Comparison of ENCODE assay signal across 16 cellular contexts in genomic region chr7:128859232-128860157, GRCh38. TPM values are rescaled to one million over a fixed set of nuclear protein-coding genes. Genes with fewer than 3 reads are reported as not detected.
A peak's percentile ranks its signal among the peaks of the same experiment; 100 is the strongest.
DNase-seq lines count a peak whose midpoint lies in the region; ATAC-seq, FAIRE-seq and TF ChIP-seq lines count a peak whose summit lies in the region.
"Had no signal": no experiment of that assay in that cellular context is flagged by ENCODE, and none has a peak within 500 bp of the region (broad histone marks: within the 10 kb centered on the region; RNA-seq: fewer than 3 reads in every experiment).

No MANE protein-coding gene starts in this region.

- no peak overlapping the region for H3K4me3 ChIP-seq in CD8-positive, alpha-beta memory T cell (ENCODE audit: low read length)
- no peak overlapping the region for H3K4me3 ChIP-seq in NB4 (ENCODE audit: low read depth, low read length)
- H3K4me3 ChIP-seq in esophagus squamous epithelium = no peak overlapping the region
- H3K4me3 ChIP-seq in psoas muscle = no peak overlapping the region
- H3K4me3 ChIP-seq: SK-N-MC had no signal

- peaks cover 0 to 2% (median 0%) of the 10 kb centered on the region in 5 donors for H3K9me3 Mint-ChIP-seq in CD8-positive, alpha-beta memory T cell
- H3K9me3 Mint-ChIP-seq: activated naive CD4-positive, alpha-beta T cell treated with anti-CD3 and anti-CD28 coated beads, Interleukin-2, amount 50 U/mL, for 24 hours had no signal

- ATAC-seq in psoas muscle = peak; percentile 0 to 8 (median 1)
- ATAC-seq in GM21825 (IDR thresholded peaks at IDR 0.05; ENCODE audit: unreplicated experiment) = no peak

- no peak overlapping the region for H3K27ac Mint-ChIP-seq in CD8-positive, alpha-beta memory T cell
- H3K27ac Mint-ChIP-seq: activated naive CD4-positive, alpha-beta T cell treated with anti-CD3 and anti-CD28 coated beads, Interleukin-2, amount 50 U/mL, for 24 hours had no signal

- peak overlapping the region; percentile 55 for H3K27ac ChIP-seq in CD8-positive, alpha-beta memory T cell (ENCODE audit: low read depth, low read length)
- H3K27ac ChIP-seq in esophagus squamous epithelium = peak overlapping the region; percentile 66 to 91 (median 80)
- H3K27ac ChIP-seq in psoas muscle = peak overlapping the region; percentile 76
- H3K27ac ChIP-seq: SK-N-MC, WERI-Rb-1 had no signal

- intact Hi-C loops in esophagus squamous epithelium (cut with DNase I) = no loop called here
- intact Hi-C loops in psoas muscle (cut with DNase I) = no loop called here

- TF ChIP-seq CTCF in NB4 (IDR thresholded peaks at IDR 0.05; ENCODE audit: low read depth, low read length) = no peak
- TF ChIP-seq CTCF in esophagus squamous epithelium (IDR thresholded peaks at IDR 0.05) = no peak
- no peak for TF ChIP-seq CTCF in psoas muscle (IDR thresholded peaks at IDR 0.05)

- peaks cover 14% of the 10 kb centered on the region for H3K4me1 ChIP-seq in CD8-positive, alpha-beta memory T cell (ENCODE audit: insufficient read depth, low read length)
- H3K4me1 ChIP-seq in esophagus squamous epithelium (peaks cover 39 to 66% (median 40%) of the 10 kb centered on the region in 3 donors), psoas muscle (peaks cover 36% of the 10 kb centered on the region)

- peaks cover 0 to 7% of the 10 kb centered on the region in 2 donors for H3K27me3 Mint-ChIP-seq in CD8-positive, alpha-beta memory T cell
- H3K27me3 Mint-ChIP-seq: activated naive CD4-positive, alpha-beta T cell treated with anti-CD3 and anti-CD28 coated beads, Interleukin-2, amount 50 U/mL, for 24 hours had no signal

- WGBS in esophagus squamous epithelium, 2 donors = 37 to 61% methylated on average over 7 to 8 of the region's 12 CpGs
- WGBS in psoas muscle, 3 donors = 14 to 28% (median 19%) methylated on average over 12 of the region's 12 CpGs

- TF ChIP-seq POLR2A in NB4 (IDR thresholded peaks at IDR 0.05; ENCODE audit: extremely low read depth, insufficient read length) (no peak), esophagus squamous epithelium (IDR thresholded peaks at IDR 0.05) (no peak), GM12891 (IDR thresholded peaks at IDR 0.05; ENCODE audit: low read depth, low read length) (no peak)

- H3K4me1 Mint-ChIP-seq in CD8-positive, alpha-beta memory T cell = peaks cover 15 to 20% (median 18%) of the 10 kb centered on the region in 3 donors

- H3K4me3 Mint-ChIP-seq in CD8-positive, alpha-beta memory T cell = no peak overlapping the region
- H3K4me3 Mint-ChIP-seq: activated naive CD4-positive, alpha-beta T cell treated with anti-CD3 and anti-CD28 coated beads, Interleukin-2, amount 50 U/mL, for 24 hours had no signal

- CTCF ChIA-PET in CD8-positive, alpha-beta memory T cell (lab: Charles Lee) = interaction anchor here (0.9 to 5.6 kb wide), 2 partner anchors 13 to 25 kb away, joined by 3 to 47 read pairs; no protein-coding TSS in a partner anchor

- no peaks in the 10 kb centered on the region for H3K9me3 ChIP-seq in CD8-positive, alpha-beta memory T cell (ENCODE audit: low read length)
- no peaks in the 10 kb centered on the region for H3K9me3 ChIP-seq in esophagus squamous epithelium
- no peaks in the 10 kb centered on the region for H3K9me3 ChIP-seq in psoas muscle

- DNase-seq in CD8-positive, alpha-beta memory T cell = no peak
- DNase-seq in NB4 (ENCODE audit: low read depth) (peak; percentile 33), esophagus squamous epithelium (lab: John Stamatoyannopoulos, UW) (no peak), psoas muscle (peak in 1 of 2 donors; percentile 83), GM12891 (ENCODE audit: insufficient read length, low spot score) (no peak), NCI-H446 treated with DMSO at 0.1 percent for 48 hours (lab: John Stamatoyannopoulos, UW) (no peak), amniotic stem cell (lab: John Stamatoyannopoulos, UW) (no peak)
- DNase-seq: activated CD8-positive, alpha-beta memory T cell treated with anti-CD3 and anti-CD28 coated beads, Interleukin-2, amount 50 U/mL, for 4 hours; cortex of kidney; NCI-H2171 had no signal

- POLR2A ChIA-PET in CD8-positive, alpha-beta memory T cell (lab: Charles Lee) = no interaction called here

- FAIRE-seq in GM12891 (lab: Jason Lieb, UNC) = no peak
- FAIRE-seq: H54 had no signal

- peaks cover 0 to 7% (median 0%) of the 10 kb centered on the region in 3 donors for H3K36me3 Mint-ChIP-seq in CD8-positive, alpha-beta memory T cell

- no peaks in the 10 kb centered on the region for H3K36me3 ChIP-seq in CD8-positive, alpha-beta memory T cell (ENCODE audit: insufficient read depth, low read length)
- H3K36me3 ChIP-seq in esophagus squamous epithelium = peaks cover 0 to 21% (median 0%) of the 10 kb centered on the region in 3 donors
- H3K36me3 ChIP-seq in psoas muscle (ENCODE audit: insufficient read depth in 1 of 2, low read depth in 1 of 2) = peaks cover 3 to 51% of the 10 kb centered on the region in 2 donors
- H3K36me3 ChIP-seq: WERI-Rb-1 had no signal

- H3K27me3 ChIP-seq in CD8-positive, alpha-beta memory T cell (ENCODE audit: insufficient read depth, low read length, poor library complexity, severe bottlenecking) = no peaks in the 10 kb centered on the region
- H3K27me3 ChIP-seq in esophagus squamous epithelium (peaks cover 0 to 5% (median 0%) of the 10 kb centered on the region in 4 donors), psoas muscle (ENCODE audit: insufficient read depth in 3 of 3, low read length in 2 of 3) (no peaks in the 10 kb centered on the region)

TF ChIP-seq in GM12891, 5 proteins besides CTCF, POLR2A, EP300 and RAD21:
- TF ChIP-seq TAF1 (IDR thresholded peaks at IDR 0.05; ENCODE audit: low read depth, low read length) (no peak), SPI1 (IDR thresholded peaks at IDR 0.05; ENCODE audit: low read depth, low read length) (no peak), PAX5 (IDR thresholded peaks at IDR 0.05; ENCODE audit: insufficient read depth, low read length, severe bottlenecking) (no peak), POLR2AphosphoS5 (IDR thresholded peaks at IDR 0.05; ENCODE audit: low read depth, low read length) (no peak), POU2F2 (IDR thresholded peaks at IDR 0.05; ENCODE audit: low read depth, low read length) (no peak)

RNA-seq across cellular contexts. Expression of gene ATP6V1F, which starts 3.2 kb away (rescaled TPM):
- total RNA-seq in CD8-positive, alpha-beta memory T cell = 100 to 1,000 TPM; 145 to 147 TPM
- polyA plus RNA-seq in CD8-positive, alpha-beta memory T cell = 295 TPM
- total RNA-seq in esophagus squamous epithelium = 100 to 1,000 TPM; 103 to 148 (median 130) TPM
- total RNA-seq in psoas muscle = 100 to 1,000 TPM; 103 to 210 (median 131) TPM
- polyA plus RNA-seq in psoas muscle = 100 to 1,000 TPM; 141 to 156 (median 143) TPM
- 253 TPM for polyA plus RNA-seq in GM12891 (2012; ENCODE audit: low read depth, missing spikeins)

RNA-seq across cellular contexts. Expression of gene FLNC, which starts 29.3 kb away (rescaled TPM):
- not detected for total RNA-seq in CD8-positive, alpha-beta memory T cell
- not detected for polyA plus RNA-seq in CD8-positive, alpha-beta memory T cell
- total RNA-seq in esophagus squamous epithelium (10 to 100 TPM in 2 of 4 donors, 1 to 10 TPM in 2; 3.0 to 27.3 (median 7.5) TPM), psoas muscle (1,000 to 10,000 TPM; 2,884 to 6,311 (median 4,401) TPM)
- 1,000 to 10,000 TPM; 1,080 to 4,011 (median 1,658) TPM for polyA plus RNA-seq in psoas muscle
- 0.08 TPM for polyA plus RNA-seq in GM12891 (2012; ENCODE audit: low read depth, missing spikeins)

RNA-seq across cellular contexts. Expression of gene KCP, which starts 51.0 kb away (rescaled TPM):
- 1 to 10 TPM in 1 of 2 experiments, under 1 TPM in 1; 0.84 to 1.1 TPM for total RNA-seq in CD8-positive, alpha-beta memory T cell
- not detected for polyA plus RNA-seq in CD8-positive, alpha-beta memory T cell
- total RNA-seq in esophagus squamous epithelium (1 to 10 TPM in 2 of 4 donors, under 1 TPM in 2; 0.47 to 1.5 (median 0.87) TPM), psoas muscle (under 1 TPM; 0.08 to 0.34 (median 0.23) TPM)
- polyA plus RNA-seq in psoas muscle = under 1 TPM; 0.03 to 0.16 (median 0.12) TPM
- polyA plus RNA-seq in GM12891 (2012; ENCODE audit: low read depth, missing spikeins) = 1.3 TPM
- polyA plus RNA-seq: BJ had no signal

Comparison
In these comparisons a context has a peak if more than half of its experiments do, and no peak if none do; other contexts are left out.
1. RNA of gene FLNC, which starts 29.3 kb away (total RNA-seq): 2,884 to 6,311 TPM in psoas muscle; 3.0 to 27.3 TPM in esophagus squamous epithelium and not detected in CD8-positive, alpha-beta memory T cell; every median in the first group is over 100 times any median in the second.
2. Peak in every context shown above with its lines, with median percentiles within 50 percentile points of each other: H3K27ac ChIP-seq.